ENCODE assay signal across 16 cellular contexts in genomic region chr6:143507358-143508145, GRCh38.
DNase-seq lines count a peak whose midpoint lies in the region; ATAC-seq and TF ChIP-seq lines count a peak whose summit lies in the region.
"Had no signal": no experiment of that assay in that cellular context is flagged by ENCODE, and none has a peak within 500 bp of the region (broad histone marks: within the 10 kb centered on the region; RNA-seq: fewer than 3 reads in every experiment).

No MANE protein-coding gene starts in this region.

- ATAC-seq in GM18505 (IDR thresholded peaks at IDR 0.05; ENCODE audit: unreplicated experiment), result peak; percentile 58
- ATAC-seq in GM21529 (IDR thresholded peaks at IDR 0.05; ENCODE audit: unreplicated experiment), result peak; percentile 51
- ATAC-seq in HG03139 (IDR thresholded peaks at IDR 0.05; ENCODE audit: unreplicated experiment), result peak; percentile 35
- ATAC-seq in GM21381 (IDR thresholded peaks at IDR 0.05; ENCODE audit: unreplicated experiment), result no peak

- no peak overlapping the region for H3K4me3 ChIP-seq in fibroblast of mammary gland (ENCODE audit: control insufficient read depth, low read depth, low read length)
- H3K4me3 ChIP-seq: ascending aorta, BLaER1 had no signal

- DNase-seq in fibroblast of mammary gland (ENCODE audit: low read depth) (peak; percentile 21), NCI-H446 treated with DMSO at 0.1 percent for 48 hours (lab: John Stamatoyannopoulos, UW) (no peak)
- no peak for DNase-seq in effector CD8-positive, alpha-beta T cell (lab: John Stamatoyannopoulos, UW)
- DNase-seq in activated CD4-positive, alpha-beta T cell treated with anti-CD3 and anti-CD28 coated beads, Interleukin-2, amount 50 U/mL, for 48 hours, result no peak
- DNase-seq: activated T-cell treated with anti-CD3 and anti-CD28 coated beads, Interleukin-2, amount 50 U/mL, for 1 hour; hippocampal formation; mammary epithelial cell; NCI-H1105; NCI-H748 treated with DMSO at 0.1 percent for 48 hours; stimulated activated naive B cell treated with anti-CD40 and anti-IgM and Interleukin-4, amounts not matched to agents 10 μg/mL and 1 μg/mL and 100 μg/mL, for 72 hours had no signal

- TF ChIP-seq CTCF in fibroblast of mammary gland (conservative IDR thresholded peaks at IDR 0.05; ENCODE audit: control insufficient read depth, insufficient read depth, low read depth, low read length), result no peak

- TF ChIP-seq POLR2A in GM18505 (IDR thresholded peaks at IDR 0.05; ENCODE audit: borderline replicate concordance, extremely low read depth, insufficient read depth, insufficient read length), result no peak
